ENCODE assay signal across 8 cellular contexts in the genomic region with DNA sequence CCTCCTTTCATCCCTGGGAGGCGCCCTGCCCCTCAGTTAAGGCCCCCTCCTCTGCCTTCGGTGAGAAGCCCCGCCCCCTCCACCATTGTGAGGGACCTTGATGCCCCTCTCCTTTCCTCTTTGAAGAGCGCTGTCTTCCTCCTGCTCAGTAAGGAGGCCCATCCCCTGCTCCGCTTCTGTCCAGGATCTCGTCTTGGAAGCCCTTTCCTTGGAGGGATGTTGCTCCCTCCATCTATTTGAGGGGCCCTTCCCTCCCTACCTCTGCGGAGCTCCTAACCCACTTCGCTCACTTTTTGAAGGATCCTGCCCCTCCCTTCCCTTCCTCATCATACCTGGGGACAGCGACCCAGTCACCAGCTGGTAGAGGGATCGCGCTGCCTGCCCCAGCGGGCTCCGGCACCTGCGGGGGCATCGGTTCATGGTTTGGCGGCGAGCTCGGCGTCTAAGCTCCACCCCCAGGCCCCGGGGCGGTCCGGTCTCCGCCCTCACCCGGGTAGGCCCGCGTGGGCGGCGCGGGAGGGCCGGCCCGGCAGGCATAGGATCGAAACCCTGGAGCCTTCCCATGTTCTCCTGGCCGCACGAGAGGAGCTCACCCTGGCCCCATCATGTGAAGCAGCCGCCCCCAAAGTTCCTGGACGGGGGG. TPM values are rescaled to one million over a fixed set of nuclear protein-coding genes. Genes with fewer than 3 reads are reported as not detected.
DNase-seq lines count a peak whose midpoint lies in the region; ATAC-seq and TF ChIP-seq lines count a peak whose summit lies in the region.

No MANE protein-coding gene starts in this region.

- no peaks in the 10 kb centered on the region for H3K9me3 ChIP-seq in PC-3 (ENCODE audit: low read length)

- H3K4me2 ChIP-seq in PC-3 (ENCODE audit: low read length), result peak overlapping the region; percentile 88; the same call in 1 of the 2 replicates

- H4K20me1 ChIP-seq in PC-3 (ENCODE audit: low read length), result no peaks in the 10 kb centered on the region

- POLR2A ChIA-PET in PC-3 (lab: Charles Lee; ENCODE audit: unreplicated experiment), result no interaction called here

- no peaks in the 10 kb centered on the region for H3K36me3 ChIP-seq in PC-3 (ENCODE audit: low read depth, low read length)

- peak; percentile 2 for DNase-seq in PC-3
- DNase-seq in activated naive CD4-positive, alpha-beta T cell treated with anti-CD3 and anti-CD28 coated beads, Interleukin-2, amount 50 U/mL, for 72 hours (ENCODE audit: low spot score in 2 of 2), result peak; percentile 56 to 75
- DNase-seq in left cardiac atrium, result peak; percentile 61
- no peak for DNase-seq in retinal pigment epithelial cell (ENCODE audit: low read depth)
- no peak for DNase-seq in LoVo (ENCODE audit: low spot score)
- no peak for DNase-seq in NCI-H2029 treated with DMSO at 0.1 percent for 48 hours (lab: John Stamatoyannopoulos, UW)

- H3K9ac ChIP-seq in PC-3 (ENCODE audit: low read length), result no peak overlapping the region

- intact Hi-C loops in PC-3 (cut with micrococcal nuclease), result loop anchor here (1.0 to 2.0 kb wide), 3 partner anchors 40 to 171 kb away; no protein-coding TSS in a partner anchor
- intact Hi-C loops in left cardiac atrium (cut with DNase I), result loop anchor here (2.0 to 5.0 kb wide), 5 partner anchors 49 to 233 kb away; no protein-coding TSS in a partner anchor

- no peaks in the 10 kb centered on the region for H3K36me3 Mint-ChIP-seq in activated naive CD4-positive, alpha-beta T cell treated with anti-CD3 and anti-CD28 coated beads, Interleukin-2, amount 50 U/mL, for 72 hours

- no peaks in the 10 kb centered on the region for H3K9me2 ChIP-seq in PC-3 (replicated peaks; ENCODE audit: low read length)

- H3K79me2 ChIP-seq in PC-3 (ENCODE audit: low read length), result no peaks in the 10 kb centered on the region

- no peaks in the 10 kb centered on the region for H3K27me3 ChIP-seq in PC-3 (ENCODE audit: low read length)

- peaks cover 10% of the 10 kb centered on the region; the same call in 1 of the 2 replicates for H3K4me1 ChIP-seq in PC-3 (ENCODE audit: insufficient read depth, low read length)

- H3F3A ChIP-seq in PC-3 (ENCODE audit: low read length, unreplicated experiment), result no peaks in the 10 kb centered on the region

- no peak overlapping the region for H2AFZ ChIP-seq in PC-3 (ENCODE audit: low read length)

- H3K27ac Mint-ChIP-seq in activated naive CD4-positive, alpha-beta T cell treated with anti-CD3 and anti-CD28 coated beads, Interleukin-2, amount 50 U/mL, for 72 hours, result no peak overlapping the region

- TF ChIP-seq CTCF in PC-3 (conservative IDR thresholded peaks at IDR 0.05; ENCODE audit: low read depth, low read length) (no peak), retinal pigment epithelial cell (conservative IDR thresholded peaks at IDR 0.05; ENCODE audit: low read depth, low read length) (no peak)

- H3K4me3 ChIP-seq in PC-3 (ENCODE audit: low read length) (peak overlapping the region; percentile 65; the same call in 1 of the 2 replicates), retinal pigment epithelial cell (ENCODE audit: low read length) (peak overlapping the region; percentile 37)

- H3K27ac ChIP-seq in PC-3 (ENCODE audit: low read length), result no peak overlapping the region

- ATAC-seq in GM19324 (IDR thresholded peaks at IDR 0.05; ENCODE audit: low FRiP score, unreplicated experiment) (peak; percentile 34), PC-3 (no peak), left cardiac atrium (peak; percentile 39 to 58), HG03196 (IDR thresholded peaks at IDR 0.05; ENCODE audit: unreplicated experiment) (no peak)
- ATAC-seq in activated naive CD4-positive, alpha-beta T cell treated with anti-CD3 and anti-CD28 coated beads, Interleukin-2, amount 50 U/mL, for 72 hours, result peak; percentile 19 to 43

- H3K9me3 Mint-ChIP-seq in activated naive CD4-positive, alpha-beta T cell treated with anti-CD3 and anti-CD28 coated beads, Interleukin-2, amount 50 U/mL, for 72 hours, result no peaks in the 10 kb centered on the region

- CTCF ChIA-PET in PC-3 (lab: Charles Lee), result interaction anchor here (0.7 to 2.6 kb wide), 2 partner anchors 170 to 262 kb away, joined by 3 to 36 read pairs; no protein-coding TSS in a partner anchor

- no TSS peak for BruUV-seq in PC-3 (replicated peaks; lab: Mats Ljungman, UMichigan)

RNA-seq across cellular contexts. Expression of a gene that starts 4.1 kb away (rescaled TPM):
- 0.46 and 1.5 TPM in 2 replicates for total RNA-seq in PC-3 (2014; rRNA removed)
- total RNA-seq in activated naive CD4-positive, alpha-beta T cell treated with anti-CD3 and anti-CD28 coated beads, Interleukin-2, amount 50 U/mL, for 72 hours, result 1 to 10 TPM; 4.2 to 6.3 TPM
- total RNA-seq in left cardiac atrium, result 100 to 1,000 TPM; 335 to 369 TPM

RNA-seq across cellular contexts. Expression of a gene that starts 21.3 kb away (rescaled TPM):
- total RNA-seq in PC-3 (2014; rRNA removed), result 42.7 and 43.0 TPM in 2 replicates
- 100 to 1,000 TPM; 136 to 238 TPM for total RNA-seq in activated naive CD4-positive, alpha-beta T cell treated with anti-CD3 and anti-CD28 coated beads, Interleukin-2, amount 50 U/mL, for 72 hours
- total RNA-seq in left cardiac atrium, result 10 to 100 TPM; 70.4 to 71.4 TPM

RNA-seq across cellular contexts. Expression of a gene that starts 56.3 kb away (rescaled TPM):
- 117 and 128 TPM in 2 replicates for total RNA-seq in PC-3 (2014; rRNA removed)
- 100 to 1,000 TPM; 108 to 148 TPM for total RNA-seq in activated naive CD4-positive, alpha-beta T cell treated with anti-CD3 and anti-CD28 coated beads, Interleukin-2, amount 50 U/mL, for 72 hours
- total RNA-seq in left cardiac atrium, result 10 to 100 TPM; 15.2 to 18.8 TPM

Comparison
In these comparisons a context has a peak if more than half of its experiments do, and no peak if none do; other contexts are left out.
1. ATAC-seq: peak in GM19324 (single experiment), activated naive CD4-positive, alpha-beta T cell treated with anti-CD3 and anti-CD28 coated beads, Interleukin-2, amount 50 U/mL, for 72 hours (2 of 2) and left cardiac atrium (2 of 2); none in PC-3 (single experiment) and HG03196 (single experiment).
2. DNase-seq: peak in PC-3 (single experiment), activated naive CD4-positive, alpha-beta T cell treated with anti-CD3 and anti-CD28 coated beads, Interleukin-2, amount 50 U/mL, for 72 hours (2 of 2) and left cardiac atrium (single experiment); none in retinal pigment epithelial cell (single experiment), LoVo (single experiment) and NCI-H2029 treated with DMSO at 0.1 percent for 48 hours (single experiment).
3. RNA of a gene that starts 4.1 kb away (total RNA-seq): 335 to 369 TPM in left cardiac atrium; 4.2 to 6.3 TPM in activated naive CD4-positive, alpha-beta T cell treated with anti-CD3 and anti-CD28 coated beads, Interleukin-2, amount 50 U/mL, for 72 hours and 0.46 to 1.5 TPM in PC-3; every median in the first group is over 10 times any median in the second.